In the genomic region with DNA sequence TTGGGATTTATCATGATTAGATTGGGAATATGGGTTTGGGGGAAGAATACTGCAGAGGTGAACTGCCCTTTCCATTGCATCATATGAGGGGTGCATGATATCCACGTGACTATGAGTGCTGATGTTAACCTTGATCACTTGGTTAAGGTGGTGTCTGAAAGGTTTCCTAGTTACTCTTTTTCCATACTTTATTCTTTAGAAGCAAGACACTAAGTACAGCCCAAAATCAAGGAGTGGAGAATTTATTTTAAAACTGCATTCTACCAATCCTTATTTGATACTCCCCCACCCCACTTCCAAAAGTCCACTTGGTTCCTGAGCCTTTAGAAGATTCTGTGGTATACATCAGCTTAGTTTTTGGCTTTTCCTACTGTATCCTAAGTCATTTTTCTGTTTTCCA, we compare ENCODE assay signal across 20 cellular contexts.
"Had no signal": no experiment of that assay in that cellular context is flagged by ENCODE, and none has a peak within 500 bp of the region (broad histone marks: within the 10 kb centered on the region; RNA-seq: fewer than 3 reads in every experiment).

No MANE protein-coding gene starts in this region.

- DNase-seq: colonic mucosa; cortex of kidney; effector CD8-positive, alpha-beta T cell; effector memory CD8-positive, alpha-beta T cell; endodermal cell; erythroblast; esophagus squamous epithelium; foreskin fibroblast; foreskin melanocyte; gastrocnemius medialis; glutamatergic neuron; head of caudate nucleus; heart right ventricle; hippocampal formation; left cardiac atrium; left lung; left ventricle myocardium superior; lower lobe of right lung; mesenchymal stem cell; mucosa of descending colon had no signal
